11 cellular contexts compared by ENCODE assay signal in genomic region chr20:3165473-3166337, GRCh38. TPM values are rescaled to one million over a fixed set of nuclear protein-coding genes. Genes with fewer than 3 reads are reported as not detected.
DNase-seq lines count a peak whose midpoint lies in the region; ATAC-seq and TF ChIP-seq lines count a peak whose summit lies in the region.
"Had no signal": no experiment of that assay in that cellular context is flagged by ENCODE, and none has a peak within 500 bp of the region (broad histone marks: within the 10 kb centered on the region; RNA-seq: fewer than 3 reads in every experiment).

No MANE protein-coding gene starts in this region.

- no peak overlapping the region for H3K4me3 Mint-ChIP-seq in activated T-helper 1 cell treated with anti-CD3 and anti-CD28 coated beads, Interleukin-12 subunit alpha, Interleukin-12 subunit beta, Interleukin-2, Interleukin-4 antibody, amounts not matched to agents 30 ng/mL and 10 ng/mL and 1 ng/mL, durations not matched to agents 14 hours and 24 hours and 36 hours

- H3K9me3 Mint-ChIP-seq in activated T-helper 1 cell treated with anti-CD3 and anti-CD28 coated beads, Interleukin-12 subunit alpha, Interleukin-12 subunit beta, Interleukin-2, Interleukin-4 antibody, amounts not matched to agents 30 ng/mL and 10 ng/mL and 1 ng/mL, durations not matched to agents 14 hours and 24 hours and 36 hours: no peaks in the 10 kb centered on the region
- H3K9me3 Mint-ChIP-seq: CD4-positive, CD25-positive, alpha-beta regulatory T cell had no signal

- H3K27ac Mint-ChIP-seq in activated T-helper 1 cell treated with anti-CD3 and anti-CD28 coated beads, Interleukin-12 subunit alpha, Interleukin-12 subunit beta, Interleukin-2, Interleukin-4 antibody, amounts not matched to agents 30 ng/mL and 10 ng/mL and 1 ng/mL, durations not matched to agents 14 hours and 24 hours and 36 hours: no peak overlapping the region
- H3K27ac Mint-ChIP-seq: CD4-positive, CD25-positive, alpha-beta regulatory T cell had no signal

- POLR2A ChIA-PET in HEK293 (lab: Yijun Ruan, JAX): no interaction called here

- H3K9me3 ChIP-seq in HEK293 (ENCODE audit: control insufficient read depth, insufficient read depth, low read depth, low read length) (no peaks in the 10 kb centered on the region), SJCRH30 (replicated peaks) (no peaks in the 10 kb centered on the region)

- H3K27me3 ChIP-seq in SJCRH30: no peaks in the 10 kb centered on the region

- H3K4me3 ChIP-seq in HEK293 (ENCODE audit: low read depth, low read length): no peak overlapping the region
- no peak overlapping the region for H3K4me3 ChIP-seq in SJCRH30

- TF ChIP-seq CTCF in HEK293 (tag by site-specific recombination; IDR thresholded peaks at IDR 0.05): no peak

- peak; percentile 52 for DNase-seq in AG08395 (ENCODE audit: low spot score)
- DNase-seq in SJCRH30: peak; percentile 85 to 86
- peak; percentile 84 for DNase-seq in hepatic stellate cell (ENCODE audit: low spot score)
- DNase-seq in MV-4-11 (lab: John Stamatoyannopoulos, UW): no peak
- DNase-seq in activated T-helper 1 cell treated with anti-CD3 and anti-CD28 coated beads, Interleukin-12 subunit alpha, Interleukin-12 subunit beta, Interleukin-2, Interleukin-4 antibody, amounts not matched to agents 30 ng/mL and 10 ng/mL and 1 ng/mL, durations not matched to agents 14 hours and 24 hours and 36 hours (ENCODE audit: low spot score): no peak
- DNase-seq: CD4-positive, CD25-positive, alpha-beta regulatory T cell; NCI-H1048 had no signal

- intact Hi-C loops in activated T-helper 1 cell treated with anti-CD3 and anti-CD28 coated beads, Interleukin-12 subunit alpha, Interleukin-12 subunit beta, Interleukin-2, Interleukin-4 antibody, amounts not matched to agents 30 ng/mL and 10 ng/mL and 1 ng/mL, durations not matched to agents 14 hours and 24 hours and 36 hours (cut with micrococcal nuclease): no loop called here

- peaks cover 0 to 2% of the 10 kb centered on the region in 2 experiments; a peak in 1 of 3 replicates for H3K36me3 ChIP-seq in HEK293 (ENCODE audit: control insufficient read depth in 2 of 2, insufficient read depth in 1 of 2, low read length in 2 of 2)
- H3K36me3 ChIP-seq in SJCRH30: no peaks in the 10 kb centered on the region

- H3K27ac ChIP-seq in HEK293 (ENCODE audit: extremely low read depth, low read depth, low read length) (no peak overlapping the region), SJCRH30 (no peak overlapping the region)
- H3K27ac ChIP-seq: skin epidermis had no signal

- CTCF ChIA-PET in HEK293 (lab: Yijun Ruan, JAX): interaction anchor here (0.5 kb wide), 1 partner anchor 24 kb away, joined by 3 read pairs; no protein-coding TSS in a partner anchor

- H3K27me3 Mint-ChIP-seq in activated T-helper 1 cell treated with anti-CD3 and anti-CD28 coated beads, Interleukin-12 subunit alpha, Interleukin-12 subunit beta, Interleukin-2, Interleukin-4 antibody, amounts not matched to agents 30 ng/mL and 10 ng/mL and 1 ng/mL, durations not matched to agents 14 hours and 24 hours and 36 hours (ENCODE audit: insufficient read depth): peaks cover 22% of the 10 kb centered on the region

- H3K36me3 Mint-ChIP-seq in activated T-helper 1 cell treated with anti-CD3 and anti-CD28 coated beads, Interleukin-12 subunit alpha, Interleukin-12 subunit beta, Interleukin-2, Interleukin-4 antibody, amounts not matched to agents 30 ng/mL and 10 ng/mL and 1 ng/mL, durations not matched to agents 14 hours and 24 hours and 36 hours (ENCODE audit: low read depth): no peaks in the 10 kb centered on the region
- H3K36me3 Mint-ChIP-seq: CD4-positive, CD25-positive, alpha-beta regulatory T cell had no signal

- ATAC-seq in GM18511 (IDR thresholded peaks at IDR 0.05; ENCODE audit: unreplicated experiment) (no peak), GM21515 (IDR thresholded peaks at IDR 0.05; ENCODE audit: unreplicated experiment) (no peak)

- H3K4me1 ChIP-seq in HEK293 (ENCODE audit: control insufficient read depth, insufficient read depth, low read length) (no peaks in the 10 kb centered on the region), SJCRH30 (peaks cover 4% of the 10 kb centered on the region)

- no peaks in the 10 kb centered on the region for H3K4me1 Mint-ChIP-seq in activated T-helper 1 cell treated with anti-CD3 and anti-CD28 coated beads, Interleukin-12 subunit alpha, Interleukin-12 subunit beta, Interleukin-2, Interleukin-4 antibody, amounts not matched to agents 30 ng/mL and 10 ng/mL and 1 ng/mL, durations not matched to agents 14 hours and 24 hours and 36 hours (ENCODE audit: low read depth)

TF ChIP-seq in HEK293, 187 proteins besides CTCF, POLR2A, EP300 and RAD21 (continues in another document):
- TF ChIP-seq KLF8 (tag by site-specific recombination; IDR thresholded peaks at IDR 0.05) (no peak), ZBTB10 (tag by site-specific recombination; IDR thresholded peaks at IDR 0.05) (no peak), ZBTB44 (tag by site-specific recombination; IDR thresholded peaks at IDR 0.05) (peak; percentile 92), ZNF266 (tag by site-specific recombination; IDR thresholded peaks at IDR 0.05; ENCODE audit: low read depth) (no peak), ZNF404 (tag by site-specific recombination; IDR thresholded peaks at IDR 0.05) (no peak)

RNA-seq across cellular contexts. Expression of gene FASTKD5, which starts 6.0 kb away (rescaled TPM):
- 20.2 and 21.0 TPM in 2 replicates for total RNA-seq in SJCRH30 (2014; rRNA removed; shearing (Covaris generic))
- 25.4 TPM in 2 replicates for total RNA-seq in activated T-helper 1 cell treated with anti-CD3 and anti-CD28 coated beads, Interleukin-12 subunit alpha, Interleukin-12 subunit beta, Interleukin-2, Interleukin-4 antibody, amounts not matched to agents 30 ng/mL and 10 ng/mL and 1 ng/mL, durations not matched to agents 14 hours and 24 hours and 36 hours

RNA-seq across cellular contexts. Expression of gene UBOX5, which starts 6.0 kb away (rescaled TPM):
- 5.2 and 5.8 TPM in 2 replicates for total RNA-seq in SJCRH30 (2014; rRNA removed; shearing (Covaris generic))
- total RNA-seq in activated T-helper 1 cell treated with anti-CD3 and anti-CD28 coated beads, Interleukin-12 subunit alpha, Interleukin-12 subunit beta, Interleukin-2, Interleukin-4 antibody, amounts not matched to agents 30 ng/mL and 10 ng/mL and 1 ng/mL, durations not matched to agents 14 hours and 24 hours and 36 hours: 5.9 and 7.7 TPM in 2 replicates

RNA-seq across cellular contexts. Expression of gene LZTS3, which starts 7.6 kb away (rescaled TPM):
- 3.2 and 3.4 TPM in 2 replicates for total RNA-seq in SJCRH30 (2014; rRNA removed; shearing (Covaris generic))
- 0.54 and 0.78 TPM in 2 replicates for total RNA-seq in activated T-helper 1 cell treated with anti-CD3 and anti-CD28 coated beads, Interleukin-12 subunit alpha, Interleukin-12 subunit beta, Interleukin-2, Interleukin-4 antibody, amounts not matched to agents 30 ng/mL and 10 ng/mL and 1 ng/mL, durations not matched to agents 14 hours and 24 hours and 36 hours

RNA-seq across cellular contexts. Expression of gene DDRGK1, which starts 38.8 kb away (rescaled TPM):
- 15.5 and 16.4 TPM in 2 replicates for total RNA-seq in SJCRH30 (2014; rRNA removed; shearing (Covaris generic))
- 67.5 and 72.3 TPM in 2 replicates for total RNA-seq in activated T-helper 1 cell treated with anti-CD3 and anti-CD28 coated beads, Interleukin-12 subunit alpha, Interleukin-12 subunit beta, Interleukin-2, Interleukin-4 antibody, amounts not matched to agents 30 ng/mL and 10 ng/mL and 1 ng/mL, durations not matched to agents 14 hours and 24 hours and 36 hours

RNA-seq across cellular contexts. Expression of gene ITPA, which starts 43.6 kb away (rescaled TPM):
- total RNA-seq in SJCRH30 (2014; rRNA removed; shearing (Covaris generic)): 46.4 and 46.5 TPM in 2 replicates
- 93.3 and 96.0 TPM in 2 replicates for total RNA-seq in activated T-helper 1 cell treated with anti-CD3 and anti-CD28 coated beads, Interleukin-12 subunit alpha, Interleukin-12 subunit beta, Interleukin-2, Interleukin-4 antibody, amounts not matched to agents 30 ng/mL and 10 ng/mL and 1 ng/mL, durations not matched to agents 14 hours and 24 hours and 36 hours

Comparison
In these comparisons a context has a peak if more than half of its experiments do, and no peak if none do; other contexts are left out.
1. DNase-seq: peak in AG08395 (single experiment), SJCRH30 (2 of 2) and hepatic stellate cell (single experiment); none in MV-4-11 (single experiment) and activated T-helper 1 cell treated with anti-CD3 and anti-CD28 coated beads, Interleukin-12 subunit alpha, Interleukin-12 subunit beta, Interleukin-2, Interleukin-4 antibody, amounts not matched to agents 30 ng/mL and 10 ng/mL and 1 ng/mL, durations not matched to agents 14 hours and 24 hours and 36 hours (single experiment).